Comparison of ENCODE assay signal across 20 cellular contexts in the genomic region with DNA sequence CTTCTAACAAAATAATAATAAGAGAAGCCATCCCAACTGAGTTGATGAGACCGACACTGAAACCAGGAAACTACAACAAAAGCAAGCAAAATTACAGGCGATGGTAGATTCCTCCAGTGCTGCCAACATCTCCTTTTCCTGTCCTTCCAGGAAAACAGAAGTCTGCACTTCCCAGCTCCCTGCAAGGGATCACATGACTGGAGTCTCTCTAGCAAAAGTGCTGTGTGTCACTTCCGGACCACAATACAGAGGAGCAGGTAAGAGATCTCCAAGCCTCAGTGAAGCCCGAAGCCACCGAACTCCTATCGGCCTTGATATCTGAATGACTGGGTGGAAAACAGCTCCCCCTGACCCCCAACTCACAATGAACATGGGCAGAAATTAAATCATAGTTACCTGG.
A peak's percentile ranks its signal among the peaks of the same experiment; 100 is the strongest.
DNase-seq lines count a peak whose midpoint lies in the region; ATAC-seq, FAIRE-seq and TF ChIP-seq lines count a peak whose summit lies in the region.
"Had no signal": no experiment of that assay in that cellular context is flagged by ENCODE, and none has a peak within 500 bp of the region (broad histone marks: within the 10 kb centered on the region; RNA-seq: fewer than 3 reads in every experiment).

No MANE protein-coding gene starts in this region.

- BruUV-seq in K562 (replicated peaks; lab: Mats Ljungman, UMichigan) = no TSS peak

- CTCF ChIA-PET in HEK293 (lab: Yijun Ruan, JAX) (no interaction called here), K562 (lab: Yijun Ruan, JAX; ENCODE audit: low intra/inter-chr PET ratio) (no interaction called here)

- H3K9me3 Mint-ChIP-seq in mesothelial cell of epicardium = peaks cover 3% of the 10 kb centered on the region
- H3K9me3 Mint-ChIP-seq: CD8-positive, alpha-beta T cell; HFFc6 had no signal

- intact Hi-C loops in K562 (cut with micrococcal nuclease) (no loop called here), uterus (cut with DNase I; ENCODE audit: low total_unique reads) (no loop called here)

- POLR2A ChIA-PET in HEK293 (lab: Yijun Ruan, JAX) (no interaction called here), K562 (lab: Yijun Ruan, JAX) (interaction anchor here (1.2 kb wide), 1 partner anchor 11 kb away, joined by 5 read pairs; no protein-coding TSS in a partner anchor)

- H3K9me1 ChIP-seq in K562 (ENCODE audit: control insufficient read depth, insufficient read depth, low read length) = peaks cover 4% of the 10 kb centered on the region

- H3K4me2 ChIP-seq in BLaER1 (peak overlapping the region; percentile 86), K562 (ENCODE audit: insufficient read depth, low read length) (no peak overlapping the region)

- ATAC-seq in K562 = no peak
- ATAC-seq: CD8-positive, alpha-beta T cell had no signal

- H3K36me3 Mint-ChIP-seq in mesothelial cell of epicardium = peaks cover 6% of the 10 kb centered on the region

- TF ChIP-seq POLR2A in K562 (conservative IDR thresholded peaks at IDR 0.05) (no peak), uterus (IDR thresholded peaks at IDR 0.05) (no peak)

- no peak for TF ChIP-seq RAD21 in K562 (CRISPR knock-in tag; conservative IDR thresholded peaks at IDR 0.05 in 1 of 2, IDR thresholded peaks at IDR 0.05 in 1 of 2)

- peaks cover 86% of the 10 kb centered on the region for H3K4me1 ChIP-seq in BLaER1
- peaks cover 7% of the 10 kb centered on the region for H3K4me1 ChIP-seq in HEK293 (ENCODE audit: control insufficient read depth, insufficient read depth, low read length)
- H3K4me1 ChIP-seq in K562 (replicated peaks in 1 of 2; ENCODE audit: control insufficient read depth in 2 of 2, insufficient read depth in 2 of 2, low read length in 2 of 2) = peaks cover 0 to 4% of the 10 kb centered on the region in 2 experiments; a peak in 2 of 5 replicates
- peaks cover 0 to 5% of the 10 kb centered on the region in 2 donors for H3K4me1 ChIP-seq in uterus
- H3K4me1 ChIP-seq: SJCRH30 had no signal

- no peak for TF ChIP-seq EP300 in K562 (IDR thresholded peaks at IDR 0.05; ENCODE audit: low read length)

- H4K20me1 ChIP-seq in BLaER1 (peaks cover 17% of the 10 kb centered on the region), K562 (replicated peaks; ENCODE audit: control insufficient read depth, insufficient read depth, low read length) (peaks cover 3% of the 10 kb centered on the region; the same call in 1 of the 2 replicates)

- H3K27me3 Mint-ChIP-seq in mesothelial cell of epicardium (ENCODE audit: low read depth) = no peaks in the 10 kb centered on the region

- no peak for DNase-seq in K562 (ENCODE audit: extremely low read depth in 1 of 4, low spot score in 3 of 4)
- DNase-seq in mesothelial cell of epicardium (ENCODE audit: low spot score in 2 of 2, unreplicated experiment in 2 of 2) = no peak
- DNase-seq in activated gamma-delta T cell (lab: John Stamatoyannopoulos, UW) = no peak
- DNase-seq in uterus = no peak
- no peak for DNase-seq in SW 1271 (lab: John Stamatoyannopoulos, UW)
- no peak for DNase-seq in activated T-cell treated with anti-CD3 and anti-CD28 coated beads, Interleukin-2, amount 50 U/mL, for 1 hour
- DNase-seq: 8988T; CD8-positive, alpha-beta T cell; HFFc6; Karpas-422; NCI-H1048; NCI-H1436 treated with DMSO at 0.1 percent for 48 hours; NCI-H2029; NCI-H345; NCI-H524 treated with DMSO at 0.1 percent for 48 hours; SJCRH30 had no signal

- peak overlapping the region; percentile 23 for H3K27ac Mint-ChIP-seq in mesothelial cell of epicardium
- H3K27ac Mint-ChIP-seq: CD8-positive, alpha-beta T cell; HFFc6 had no signal

- FAIRE-seq in K562 (lab: Jason Lieb, UNC) = no peak
- FAIRE-seq: GM12892, GM18507 had no signal

- in situ Hi-C loops in K562 (cut with MboI) = no loop called here

- H3K36me3 ChIP-seq in BLaER1 = peaks cover 27% of the 10 kb centered on the region
- H3K36me3 ChIP-seq in HEK293 (ENCODE audit: control insufficient read depth in 2 of 2, insufficient read depth in 1 of 2, low read length in 2 of 2) = no peaks in the 10 kb centered on the region
- no peaks in the 10 kb centered on the region for H3K36me3 ChIP-seq in K562 (ENCODE audit: control insufficient read depth, insufficient read depth, low read length)
- no peaks in the 10 kb centered on the region for H3K36me3 ChIP-seq in uterus
- H3K36me3 ChIP-seq: SJCRH30 had no signal

- 81% methylated on average over 6 of the region's 6 CpGs for WGBS in K562 (ENCODE audit: insufficient coverage, low coverage, missing lambda C conversion rate)

- H3K27ac ChIP-seq in BLaER1 = peak overlapping the region; percentile 46; the same call in 1 of the 2 replicates
- H3K27ac ChIP-seq in HEK293 (ENCODE audit: extremely low read depth, low read depth, low read length) = no peak overlapping the region
- no peak overlapping the region for H3K27ac ChIP-seq in K562 (ENCODE audit: extremely low read depth, low read depth, low read length)
- no peak overlapping the region for H3K27ac ChIP-seq in uterus
- H3K27ac ChIP-seq: SJCRH30 had no signal

- no peak overlapping the region for H3K9ac ChIP-seq in BLaER1
- no peak overlapping the region for H3K9ac ChIP-seq in K562 (ENCODE audit: insufficient read depth in 1 of 2, low read depth in 2 of 2, low read length in 2 of 2)

- peaks cover 34% of the 10 kb centered on the region for H3K4me1 Mint-ChIP-seq in mesothelial cell of epicardium

- H2AFZ ChIP-seq in K562 (ENCODE audit: low read depth, low read length) = no peak overlapping the region

- peaks cover 21% of the 10 kb centered on the region; the same call in 2 of the 3 replicates for H3K79me2 ChIP-seq in K562 (ENCODE audit: control insufficient read depth, insufficient read depth, low read length)

- no peaks in the 10 kb centered on the region for H3K27me3 ChIP-seq in BLaER1
- no peaks in the 10 kb centered on the region for H3K27me3 ChIP-seq in K562 (ENCODE audit: control insufficient read depth in 2 of 2, insufficient read depth in 2 of 2, low read length in 2 of 2)
- no peaks in the 10 kb centered on the region for H3K27me3 ChIP-seq in uterus
- H3K27me3 ChIP-seq: SJCRH30 had no signal

- H3K4me3 Mint-ChIP-seq in mesothelial cell of epicardium = no peak overlapping the region
- H3K4me3 Mint-ChIP-seq: CD8-positive, alpha-beta T cell; HFFc6 had no signal

- peaks cover 20% of the 10 kb centered on the region for H3K9me3 ChIP-seq in BLaER1
- no peaks in the 10 kb centered on the region for H3K9me3 ChIP-seq in HEK293 (ENCODE audit: control insufficient read depth, insufficient read depth, low read depth, low read length)
- H3K9me3 ChIP-seq in K562 (replicated peaks; ENCODE audit: control insufficient read depth, insufficient read depth, low read depth, low read length) = no peaks in the 10 kb centered on the region
- H3K9me3 ChIP-seq in uterus = no peaks in the 10 kb centered on the region

- TF ChIP-seq CTCF in HEK293 (tag by site-specific recombination; IDR thresholded peaks at IDR 0.05) = no peak
- no peak for TF ChIP-seq CTCF in K562 (IDR thresholded peaks at IDR 0.05 in 2 of 3, conservative IDR thresholded peaks at IDR 0.05 in 1 of 3; ENCODE audit: insufficient read depth in 2 of 3, low read depth in 1 of 3, low read length in 3 of 3)
- no peak for TF ChIP-seq CTCF in mesothelial cell of epicardium (IDR thresholded peaks at IDR 0.05; ENCODE audit: unreplicated experiment)
- TF ChIP-seq CTCF in uterus (IDR thresholded peaks at IDR 0.05) = no peak

- peak overlapping the region; percentile 17; the same call in 1 of the 2 replicates for H3K4me3 ChIP-seq in BLaER1
- H3K4me3 ChIP-seq in HEK293 (ENCODE audit: low read depth, low read length) = no peak overlapping the region
- no peak overlapping the region for H3K4me3 ChIP-seq in K562
- no peak overlapping the region for H3K4me3 ChIP-seq in uterus
- H3K4me3 ChIP-seq: SJCRH30 had no signal

TF ChIP-seq in HEK293, 187 proteins besides CTCF, POLR2A, EP300 and RAD21:
- TF ChIP-seq ZNF404 (tag by site-specific recombination; IDR thresholded peaks at IDR 0.05) = no peak
- no peak for TF ChIP-seq ZNF626 (tag by site-specific recombination; IDR thresholded peaks at IDR 0.05)
- peak; percentile 58; the same call in 1 of the 2 replicates for TF ChIP-seq BCL6B (tag by site-specific recombination; IDR thresholded peaks at IDR 0.05)
- TF ChIP-seq ZNF114 (tag by site-specific recombination; IDR thresholded peaks at IDR 0.05) = no peak
- no peak for TF ChIP-seq ZNF214 (tag by site-specific recombination; IDR thresholded peaks at IDR 0.05; ENCODE audit: borderline replicate concordance)

TF ChIP-seq in K562, 482 proteins besides CTCF, POLR2A, EP300 and RAD21:
- TF ChIP-seq ZNF551 (CRISPR knock-in tag; IDR thresholded peaks at IDR 0.05) = no peak
- TF ChIP-seq RFX7 (CRISPR knock-in tag; IDR thresholded peaks at IDR 0.05) = no peak
- no peak for TF ChIP-seq ZNF124 (CRISPR knock-in tag; IDR thresholded peaks at IDR 0.05)
- no peak for TF ChIP-seq COPS2 (conservative IDR thresholded peaks at IDR 0.05)
- no peak for TF ChIP-seq NFE2 (IDR thresholded peaks at IDR 0.05; ENCODE audit: low read depth)
- TF ChIP-seq TAL1 (IDR thresholded peaks at IDR 0.05) = no peak
- TF ChIP-seq TFE3 (CRISPR knock-in tag; IDR thresholded peaks at IDR 0.05) = peak; percentile 52
- TF ChIP-seq PTRF (tag; IDR thresholded peaks at IDR 0.05) = no peak
TF ChIP-seq in K562: peak in this region for 1.
